Comparison of ENCODE assay signal across 15 cellular contexts in the genomic region with DNA sequence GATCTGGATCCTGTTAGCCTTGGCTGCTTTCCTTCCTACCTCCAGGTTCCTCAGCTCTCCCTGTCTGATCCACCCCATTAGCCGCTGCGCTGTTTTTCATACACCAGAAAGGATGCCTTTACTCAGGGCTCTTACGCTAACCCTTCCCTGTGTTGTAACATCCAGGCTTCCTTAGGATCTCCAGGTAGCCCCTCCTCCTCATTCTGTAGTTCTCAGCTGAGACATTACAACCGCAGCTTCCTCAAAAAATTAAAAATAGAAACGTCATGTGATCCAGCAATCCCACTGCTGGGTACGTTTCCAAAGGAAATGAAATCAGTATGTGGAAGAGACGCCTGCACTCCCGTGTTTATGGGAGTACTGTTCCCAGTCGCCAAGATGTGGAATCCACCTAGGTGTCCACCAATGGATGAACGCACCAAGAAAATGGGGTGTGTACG. TPM values are rescaled to one million over a fixed set of nuclear protein-coding genes. Genes with fewer than 3 reads are reported as not detected.
DNase-seq lines count a peak whose midpoint lies in the region; ATAC-seq and TF ChIP-seq lines count a peak whose summit lies in the region.
"Had no signal": no experiment of that assay in that cellular context is flagged by ENCODE, and none has a peak within 500 bp of the region (broad histone marks: within the 10 kb centered on the region; RNA-seq: fewer than 3 reads in every experiment).

No MANE protein-coding gene starts in this region.

- no peak for TF ChIP-seq CTCF in HFFc6 (IDR thresholded peaks at IDR 0.05)
- no peak for TF ChIP-seq CTCF in cardiac fibroblast (IDR thresholded peaks at IDR 0.05; ENCODE audit: low read depth, low read length)
- no peak for TF ChIP-seq CTCF in left lung (IDR thresholded peaks at IDR 0.05)

- no peaks in the 10 kb centered on the region for H3K36me3 ChIP-seq in left lung

- no peaks in the 10 kb centered on the region for H3K9me3 ChIP-seq in left lung

- H3K27ac ChIP-seq in left lung = peak overlapping the region; percentile 39 to 85

- no peaks in the 10 kb centered on the region for H3K27me3 ChIP-seq in left lung

- peaks cover 2 to 71% of the 10 kb centered on the region in 2 donors for H3K4me1 ChIP-seq in left lung

- H3K4me3 ChIP-seq in cardiac fibroblast (replicated peaks in 1 of 2; ENCODE audit: low read depth in 2 of 2, low read length in 2 of 2) (no peak overlapping the region), left lung (peak overlapping the region in 1 of 2 donors; percentile 5)

- intact Hi-C loops in left lung (cut with DNase I) = no loop called here
- intact Hi-C loops in head of caudate nucleus (cut with DNase I) = no loop called here

- no peaks in the 10 kb centered on the region for H3K9me3 Mint-ChIP-seq in HFFc6
- H3K9me3 Mint-ChIP-seq: activated T-cell treated with anti-CD3 and anti-CD28 coated beads, Interleukin-2, amount 50 U/mL, for 72 hours; central memory CD8-positive, alpha-beta T cell; stimulated activated naive CD8-positive, alpha-beta T cell treated with anti-CD3 and anti-CD28 coated beads, Interleukin-15, amount 100 ng/mL, for 72 hours had no signal

- DNase-seq in A172 (ENCODE audit: low spot score) = peak; percentile 98
- DNase-seq in HFFc6 = peak; percentile 81
- DNase-seq in cardiac fibroblast (ENCODE audit: low read depth in 2 of 2) = peak; percentile 77 to 91
- DNase-seq in left lung = no peak
- DNase-seq in head of caudate nucleus = no peak
- no peak for DNase-seq in stimulated activated naive CD4-positive, alpha-beta T cell (lab: John Stamatoyannopoulos, UW)
- DNase-seq: activated CD4-positive, CD25-positive, alpha-beta regulatory T cell; activated T-cell treated with anti-CD3 and anti-CD28 coated beads, Interleukin-2, amount 50 U/mL, for 72 hours; hippocampal formation; naive B cell; NCI-H1417 treated with DMSO at 0.1 percent for 48 hours; stimulated activated naive CD8-positive, alpha-beta T cell treated with anti-CD3 and anti-CD28 coated beads, Interleukin-15, amount 100 ng/mL, for 72 hours had no signal

- H3K4me3 Mint-ChIP-seq in HFFc6 = peak overlapping the region; percentile 80
- H3K4me3 Mint-ChIP-seq: activated T-cell treated with anti-CD3 and anti-CD28 coated beads, Interleukin-2, amount 50 U/mL, for 72 hours; central memory CD8-positive, alpha-beta T cell; naive B cell; stimulated activated naive CD8-positive, alpha-beta T cell treated with anti-CD3 and anti-CD28 coated beads, Interleukin-15, amount 100 ng/mL, for 72 hours had no signal

- H3K36me3 Mint-ChIP-seq in HFFc6 (ENCODE audit: low read depth) = no peaks in the 10 kb centered on the region

- H3K27me3 Mint-ChIP-seq in HFFc6 (ENCODE audit: insufficient read depth) = no peaks in the 10 kb centered on the region; the same call in 1 of the 2 replicates

- ATAC-seq in left lung (peak; percentile 46), HG02973 (IDR thresholded peaks at IDR 0.05; ENCODE audit: unreplicated experiment) (no peak), GM19035 (IDR thresholded peaks at IDR 0.05; ENCODE audit: unreplicated experiment) (no peak)
- ATAC-seq: activated T-cell treated with anti-CD3 and anti-CD28 coated beads, Interleukin-2, amount 50 U/mL, for 72 hours; stimulated activated naive CD8-positive, alpha-beta T cell treated with anti-CD3 and anti-CD28 coated beads, Interleukin-15, amount 100 ng/mL, for 72 hours had no signal

- peaks cover 36% of the 10 kb centered on the region for H3K4me1 Mint-ChIP-seq in HFFc6 (ENCODE audit: low read depth)

- H3K27ac Mint-ChIP-seq in HFFc6 = peak overlapping the region; percentile 91
- H3K27ac Mint-ChIP-seq: activated T-cell treated with anti-CD3 and anti-CD28 coated beads, Interleukin-2, amount 50 U/mL, for 72 hours; naive B cell; stimulated activated naive CD8-positive, alpha-beta T cell treated with anti-CD3 and anti-CD28 coated beads, Interleukin-15, amount 100 ng/mL, for 72 hours had no signal

RNA-seq across cellular contexts. Expression of a gene that starts 18.4 kb away (rescaled TPM):
- total RNA-seq in A172 (2014; rRNA removed; shearing (Covaris generic)) = 34.9 and 49.7 TPM in 2 replicates
- total RNA-seq in HFFc6 (2021; fragmentation: NEBNext Ultra II Directional; extraction: Animal tissue kit (Norgen Biotek cat#: 25700)) = 100 to 1,000 TPM; 304 to 350 (median 316) TPM
- total RNA-seq in left lung = 100 to 1,000 TPM; 164 to 197 TPM

RNA-seq across cellular contexts. Expression of a gene that starts 25.1 kb away (rescaled TPM):
- total RNA-seq in A172 (2014; rRNA removed; shearing (Covaris generic)) = not detected in 2 replicates
- total RNA-seq in HFFc6 (2021; fragmentation: NEBNext Ultra II Directional; extraction: Animal tissue kit (Norgen Biotek cat#: 25700)) = not detected
- 10 to 100 TPM in 1 of 2 donors, 1 to 10 TPM in 1; 2.5 to 12.2 TPM for total RNA-seq in left lung
- total RNA-seq: activated T-cell treated with anti-CD3 and anti-CD28 coated beads, Interleukin-2, amount 50 U/mL, for 72 hours had no signal

RNA-seq across cellular contexts. Expression of a gene that starts 32.7 kb away (rescaled TPM):
- 2.2 TPM in 1 of 2 replicates, not detected in the other for total RNA-seq in A172 (2014; rRNA removed; shearing (Covaris generic))
- total RNA-seq in HFFc6 (2021; fragmentation: NEBNext Ultra II Directional; extraction: Animal tissue kit (Norgen Biotek cat#: 25700)) = under 1 TPM in 2 of 6 experiments, not detected in 4; 0.23 to 0.28 TPM
- total RNA-seq in left lung = not detected
- total RNA-seq: activated T-cell treated with anti-CD3 and anti-CD28 coated beads, Interleukin-2, amount 50 U/mL, for 72 hours had no signal

RNA-seq across cellular contexts. Expression of a gene that starts 59.8 kb away (rescaled TPM):
- total RNA-seq in A172 (2014; rRNA removed; shearing (Covaris generic)) = 0.07 TPM in 1 of 2 replicates, not detected in the other
- 1 to 10 TPM in 1 of 6 experiments, under 1 TPM in 5; 0.38 to 1.2 (median 0.70) TPM for total RNA-seq in HFFc6 (2021; fragmentation: NEBNext Ultra II Directional; extraction: Animal tissue kit (Norgen Biotek cat#: 25700))
- total RNA-seq in left lung = not detected
- total RNA-seq: activated T-cell treated with anti-CD3 and anti-CD28 coated beads, Interleukin-2, amount 50 U/mL, for 72 hours had no signal

Comparison
In these comparisons a context has a peak if more than half of its experiments do, and no peak if none do; other contexts are left out.
1. DNase-seq: peak in A172 (single experiment), HFFc6 (single experiment) and cardiac fibroblast (2 of 2); none in left lung (0 of 2), head of caudate nucleus (0 of 42) and stimulated activated naive CD4-positive, alpha-beta T cell (0 of 6).